9 cellular contexts compared by ENCODE assay signal in genomic region chr21:41678944-41679343, GRCh38.
A peak's percentile ranks its signal among the peaks of the same experiment; 100 is the strongest.
DNase-seq lines count a peak whose midpoint lies in the region; ATAC-seq and TF ChIP-seq lines count a peak whose summit lies in the region.
"Had no signal": no experiment of that assay in that cellular context is flagged by ENCODE, and none has a peak within 500 bp of the region (broad histone marks: within the 10 kb centered on the region; RNA-seq: fewer than 3 reads in every experiment).

No MANE protein-coding gene starts in this region.

- intact Hi-C loops in lower lobe of right lung (cut with DNase I) (no loop called here), transverse colon (cut with DNase I; ENCODE audit: low total_unique reads) (no loop called here)

- in situ Hi-C loops in transverse colon (cut with MboI; ENCODE audit: low pct_ligation_motif_present in 1 of 4, low pct_unique_long_range_greater_than_20kb in 1 of 4, low sequenced_read_pairs in 3 of 4) = no loop called here

- TF ChIP-seq POLR2A in transverse colon (IDR thresholded peaks at IDR 0.05) = no peak

- peaks cover 25% of the 10 kb centered on the region for H3K4me1 ChIP-seq in lower lobe of right lung
- peaks cover 0 to 32% (median 22%) of the 10 kb centered on the region in 4 donors for H3K4me1 ChIP-seq in transverse colon
- H3K4me1 ChIP-seq: HAP-1 had no signal

- H3K4me3 Mint-ChIP-seq in endothelial cell (ENCODE audit: unreplicated experiment) = no peak overlapping the region

- peak; percentile 98 for DNase-seq in AG20443 (ENCODE audit: low spot score)
- peak in 71 of 76 experiments; percentile 12 to 86 (median 63) for DNase-seq in HUDEP-2 (lab: John Stamatoyannopoulos, UW; ENCODE audit: unreplicated experiment in 76 of 76)
- DNase-seq in RKO (ENCODE audit: low spot score) = peak; percentile 95
- peak; percentile 71 for DNase-seq in endothelial cell (ENCODE audit: low spot score)
- DNase-seq in lower lobe of right lung = peak; percentile 97
- DNase-seq in transverse colon = peak; percentile 96
- no peak for DNase-seq in activated CD4-positive, CD25-positive, alpha-beta regulatory T cell (lab: John Stamatoyannopoulos, UW)

- TF ChIP-seq EP300 in transverse colon (IDR thresholded peaks at IDR 0.05; ENCODE audit: low read depth) = no peak

- H3K27ac ChIP-seq in lower lobe of right lung = peak overlapping the region; percentile 94
- H3K27ac ChIP-seq in transverse colon = peak overlapping the region; percentile 89 to 94 (median 92)

- TF ChIP-seq CTCF in endothelial cell (IDR thresholded peaks at IDR 0.05; ENCODE audit: unreplicated experiment) = no peak
- no peak for TF ChIP-seq CTCF in lower lobe of right lung (IDR thresholded peaks at IDR 0.05)
- no peak for TF ChIP-seq CTCF in transverse colon (IDR thresholded peaks at IDR 0.05)

- H3K27ac Mint-ChIP-seq in endothelial cell (ENCODE audit: unreplicated experiment) = peak overlapping the region; percentile 9

- H3K36me3 Mint-ChIP-seq in endothelial cell (ENCODE audit: low read depth, unreplicated experiment) = no peaks in the 10 kb centered on the region

- H3K9me3 ChIP-seq in lower lobe of right lung (no peaks in the 10 kb centered on the region), transverse colon (no peaks in the 10 kb centered on the region)
- H3K9me3 ChIP-seq: HAP-1 had no signal

- 14% methylated on average over 12 of the region's 12 CpGs; no CpG with 5 or more reads in 1 of the 2 donors for WGBS in transverse colon (ENCODE audit: low coverage in 1 of 2), 2 donors

- peaks cover 5% of the 10 kb centered on the region for H3K4me1 Mint-ChIP-seq in endothelial cell (ENCODE audit: unreplicated experiment)

- H3K27me3 ChIP-seq in lower lobe of right lung (ENCODE audit: low read depth) = no peaks in the 10 kb centered on the region
- H3K27me3 ChIP-seq in transverse colon = peaks cover 4% of the 10 kb centered on the region

- no peaks in the 10 kb centered on the region for H3K9me3 Mint-ChIP-seq in endothelial cell (ENCODE audit: unreplicated experiment)

- ATAC-seq in lower lobe of right lung (peak; percentile 97), HG02798 (IDR thresholded peaks at IDR 0.05; ENCODE audit: poor library complexity, unreplicated experiment) (no peak)

- no peaks in the 10 kb centered on the region for H3K36me3 ChIP-seq in lower lobe of right lung
- no peaks in the 10 kb centered on the region for H3K36me3 ChIP-seq in transverse colon
- H3K36me3 ChIP-seq: HAP-1 had no signal

- H3K4me3 ChIP-seq in lower lobe of right lung (peak overlapping the region; percentile 21), transverse colon (peak overlapping the region in 1 of 4 donors; percentile 30)
- H3K4me3 ChIP-seq: HAP-1 had no signal

- H3K27me3 Mint-ChIP-seq in endothelial cell (ENCODE audit: unreplicated experiment) = peaks cover 8% of the 10 kb centered on the region

Comparison
In these comparisons a context has a peak if more than half of its experiments do, and no peak if none do; other contexts are left out.
1. DNase-seq: peak in AG20443 (single experiment), HUDEP-2 (71 of 76), RKO (single experiment), endothelial cell (single experiment), lower lobe of right lung (single experiment) and transverse colon (single experiment); none in activated CD4-positive, CD25-positive, alpha-beta regulatory T cell (0 of 4).